1 cellular context compared by ENCODE assay signal in genomic region chr2:42622943-42623676, GRCh38.
TF ChIP-seq lines count a peak whose summit lies in the region.

No MANE protein-coding gene starts in this region.

TF ChIP-seq in HCT116, 20 proteins besides CTCF, POLR2A, EP300 and RAD21 (continued from another document):
- no peak for TF ChIP-seq REST (IDR thresholded peaks at IDR 0.05; ENCODE audit: low read depth)
- no peak for TF ChIP-seq JUND (IDR thresholded peaks at IDR 0.05)
TF ChIP-seq in HCT116: peak in this region for 1.
